ENCODE assay signal across 19 cellular contexts in the genomic region with DNA sequence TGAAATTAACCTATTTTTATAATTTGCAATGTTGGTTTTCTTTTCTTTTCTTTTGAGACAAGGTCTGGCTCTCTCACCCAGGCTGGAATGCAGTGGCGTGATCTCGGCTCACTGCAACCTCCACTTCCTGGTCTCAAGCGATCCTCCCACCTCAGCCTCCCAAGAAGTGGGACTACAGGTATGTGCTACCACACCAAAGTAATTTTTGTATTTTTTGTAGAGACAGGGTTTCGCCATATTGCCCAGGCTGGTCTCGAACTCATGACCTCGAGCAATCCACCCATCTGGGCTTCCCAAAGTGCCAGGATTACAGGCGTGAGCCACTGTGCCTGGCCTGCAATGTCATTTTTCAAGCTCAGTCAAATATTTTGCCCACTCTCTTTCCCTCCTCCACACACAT. TPM values are rescaled to one million over a fixed set of nuclear protein-coding genes. Genes with fewer than 3 reads are reported as not detected.
"Had no signal": no experiment of that assay in that cellular context is flagged by ENCODE, and none has a peak within 500 bp of the region (broad histone marks: within the 10 kb centered on the region; RNA-seq: fewer than 3 reads in every experiment).

No MANE protein-coding gene starts in this region.

- H3K27me3 ChIP-seq: breast epithelium had no signal

- ATAC-seq: activated T-cell treated with anti-CD3 and anti-CD28 coated beads, Interleukin-2, amount 50 U/mL, for 4 hours; T-helper 17 cell had no signal

- DNase-seq: activated B cell treated with CpG ODN at 0.5 μM for 24 hours; activated CD4-positive, alpha-beta T cell treated with anti-CD3 and anti-CD28 coated beads for 1 hour; activated CD4-positive, alpha-beta T cell treated with anti-CD3 and anti-CD28 coated beads, Interleukin-2, amount 10 ng/mL, durations not matched to agents 24 days and 14 days; activated CD4-positive, alpha-beta T cell treated with anti-CD3 and anti-CD28 coated beads, Interleukin-2, amount 50 U/mL, for 48 hours; activated effector memory CD4-positive, alpha-beta T cell treated with anti-CD3 and anti-CD28 coated beads, Interleukin-2, amount 50 U/mL, for 16 hours; activated naive CD4-positive, alpha-beta T cell treated with Interleukin-2 at 50 U/mL for 16 hours; activated T-cell treated with anti-CD3 and anti-CD28 coated beads, Interleukin-2, amount 50 U/mL, for 4 hours; MM.1S; NCI-H1105 treated with DMSO at 0.1 percent for 48 hours; NCI-H1436 treated with DMSO at 0.1 percent for 48 hours; NCI-H187; NCI-H2081; NCI-H524; PC-9; SHP77 treated with DMSO at 0.1 percent for 48 hours; T-helper 17 cell; T-helper 9 cell had no signal

- H3K4me3 ChIP-seq: breast epithelium, PC-9 had no signal

- H3K4me1 ChIP-seq: breast epithelium had no signal

- H3K36me3 ChIP-seq: breast epithelium had no signal

- H3K27ac ChIP-seq: breast epithelium, PC-9 had no signal

RNA-seq across cellular contexts. Expression of a gene that starts 36.0 kb away (rescaled TPM):
- total RNA-seq: activated CD4-positive, alpha-beta T cell treated with anti-CD3 and anti-CD28 coated beads, Interleukin-2, amount 10 ng/mL, durations not matched to agents 24 days and 14 days; SK-MEL-5 had no signal
